8 cellular contexts compared by ENCODE assay signal in genomic region chr11:17353228-17354021, GRCh38. TPM values are rescaled to one million over a fixed set of nuclear protein-coding genes. Genes with fewer than 3 reads are reported as not detected.
DNase-seq lines count a peak whose midpoint lies in the region; ATAC-seq and TF ChIP-seq lines count a peak whose summit lies in the region.

No MANE protein-coding gene starts in this region.

- H3K27me3 ChIP-seq in rectal smooth muscle tissue (ENCODE audit: control insufficient read depth, insufficient read depth, low read length): no peaks in the 10 kb centered on the region

- ATAC-seq in GM21529 (IDR thresholded peaks at IDR 0.05; ENCODE audit: unreplicated experiment) (peak; percentile 36), HG02588 (IDR thresholded peaks at IDR 0.05; ENCODE audit: unreplicated experiment) (no peak)

- H3K4me1 Mint-ChIP-seq in CD14-positive monocyte: peaks cover 29% of the 10 kb centered on the region

- peak overlapping the region; percentile 94 to 96 for H3K4me3 Mint-ChIP-seq in CD14-positive monocyte

- peak overlapping the region; percentile 3 for H3K9ac ChIP-seq in rectal smooth muscle tissue (ENCODE audit: low read length)

- H3K27ac ChIP-seq in rectal smooth muscle tissue (ENCODE audit: low read depth, low read length): peak overlapping the region; percentile 58

- peak overlapping the region; percentile 70 for H3K4me3 ChIP-seq in rectal smooth muscle tissue (ENCODE audit: low read length)

- intact Hi-C loops in CD14-positive monocyte (cut with micrococcal nuclease): loop anchor here (5.0 to 10.0 kb wide), 3 partner anchors 76 to 139 kb away; partner anchors contain the start of gene NUCB2 (in 1 of the 2)

- H3K9me3 Mint-ChIP-seq in CD14-positive monocyte: peaks cover 0 to 8% (median 3%) of the 10 kb centered on the region in 7 donors

- TF ChIP-seq CTCF in CD14-positive monocyte (IDR thresholded peaks at IDR 0.05): no peak

- H3K36me3 Mint-ChIP-seq in CD14-positive monocyte: peaks cover 0 to 2% of the 10 kb centered on the region in 2 donors

- H3K36me3 ChIP-seq in rectal smooth muscle tissue (ENCODE audit: control insufficient read depth, insufficient read depth, low read length): no peaks in the 10 kb centered on the region

- H3K27me3 Mint-ChIP-seq in CD14-positive monocyte (ENCODE audit: low read depth in 3 of 3): peaks cover 4 to 26% (median 13%) of the 10 kb centered on the region in 3 donors

- peak; percentile 49 for DNase-seq in CD14-positive monocyte (ENCODE audit: low spot score)
- peak; percentile 41 to 75 for DNase-seq in NCI-H187 (lab: John Stamatoyannopoulos, UW)
- peak; percentile 29 for DNase-seq in T-helper 9 cell
- peak; percentile 85 for DNase-seq in astrocyte of the hippocampus (ENCODE audit: low read depth, low spot score)
- DNase-seq in hippocampal formation (lab: John Stamatoyannopoulos, UW): peak; percentile 55 to 57

- H3K4me1 ChIP-seq in rectal smooth muscle tissue (ENCODE audit: control insufficient read depth, insufficient read depth, low read length): peaks cover 8% of the 10 kb centered on the region

- peak overlapping the region in 6 of 7 donors; percentile 35 to 87 (median 79) for H3K27ac Mint-ChIP-seq in CD14-positive monocyte

RNA-seq across cellular contexts. Expression of gene NCR3LG1, which starts 1.8 kb away (rescaled TPM):
- polyA plus RNA-seq in CD14-positive monocyte: under 1 TPM; 0.05 to 0.15 TPM

RNA-seq across cellular contexts. Expression of gene KCNJ11, which starts 35.0 kb away (rescaled TPM):
- polyA plus RNA-seq in CD14-positive monocyte: not detected

Comparison
In these comparisons a context has a peak if more than half of its experiments do, and no peak if none do; other contexts are left out.
1. DNase-seq: peak in every context shown above with its lines; median percentile 85 in astrocyte of the hippocampus; 58 in NCI-H187; 56 in hippocampal formation; 49 in CD14-positive monocyte; 29 in T-helper 9 cell.